Comparison of ENCODE assay signal across 24 cellular contexts in the genomic region with DNA sequence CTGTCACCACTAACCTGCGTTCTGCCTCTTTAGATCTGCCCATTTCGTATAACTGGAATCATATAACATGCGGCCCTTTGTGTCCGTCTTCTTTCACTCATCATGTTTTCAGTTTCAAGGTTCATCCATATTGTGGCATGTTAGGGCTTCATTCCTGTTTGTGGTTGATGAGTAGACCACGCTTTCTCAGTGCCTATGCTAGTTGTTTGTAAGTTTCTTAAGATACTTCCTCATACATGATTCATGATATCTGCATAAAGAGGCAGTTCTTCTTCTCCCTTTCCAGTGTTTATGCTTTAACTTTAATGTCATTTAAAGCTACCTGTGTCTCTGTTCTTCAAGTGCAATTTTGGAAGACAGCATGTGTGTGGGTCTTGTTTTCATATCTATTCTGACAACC.
A peak's percentile ranks its signal among the peaks of the same experiment; 100 is the strongest.
DNase-seq lines count a peak whose midpoint lies in the region; ATAC-seq and TF ChIP-seq lines count a peak whose summit lies in the region.
"Had no signal": no experiment of that assay in that cellular context is flagged by ENCODE, and none has a peak within 500 bp of the region (broad histone marks: within the 10 kb centered on the region; RNA-seq: fewer than 3 reads in every experiment).

No MANE protein-coding gene starts in this region.

- no peaks in the 10 kb centered on the region for H3K27me3 ChIP-seq in mammary epithelial cell (ENCODE audit: insufficient read depth, low read length)
- no peaks in the 10 kb centered on the region for H3K27me3 ChIP-seq in upper lobe of right lung
- H3K27me3 ChIP-seq in stomach = no peaks in the 10 kb centered on the region
- H3K27me3 ChIP-seq: pancreas, transverse colon had no signal

- peaks cover 5% of the 10 kb centered on the region for H3K9me3 ChIP-seq in mammary epithelial cell (replicated peaks; ENCODE audit: insufficient read depth, low read length)
- H3K9me3 ChIP-seq in upper lobe of right lung = no peaks in the 10 kb centered on the region
- peaks cover 0 to 4% (median 0%) of the 10 kb centered on the region in 4 donors for H3K9me3 ChIP-seq in stomach
- H3K9me3 ChIP-seq: pancreas had no signal

- H3K4me3 Mint-ChIP-seq in MCF 10A (ENCODE audit: unreplicated experiment) = no peak overlapping the region
- H3K4me3 Mint-ChIP-seq: activated naive CD4-positive, alpha-beta T cell treated with anti-CD3 and anti-CD28 coated beads, Interleukin-2, amount 10 ng/mL, durations not matched to agents 7 days and 5 days; nephron progenitor cell; WTC11 had no signal

- no peak overlapping the region for H3K27ac Mint-ChIP-seq in MCF 10A (ENCODE audit: low read depth, unreplicated experiment)
- H3K27ac Mint-ChIP-seq: activated naive CD4-positive, alpha-beta T cell treated with anti-CD3 and anti-CD28 coated beads, Interleukin-2, amount 10 ng/mL, durations not matched to agents 7 days and 5 days; nephron progenitor cell; WTC11 had no signal

- ATAC-seq in upper lobe of right lung = peak; percentile 59
- ATAC-seq: heart left ventricle, WTC11 had no signal

- no peak overlapping the region for H2AFZ ChIP-seq in mammary epithelial cell (ENCODE audit: low read depth, low read length)

- no peak for TF ChIP-seq POLR2A in stomach (IDR thresholded peaks at IDR 0.05)

- peaks cover 7% of the 10 kb centered on the region for H3K36me3 Mint-ChIP-seq in MCF 10A (ENCODE audit: insufficient read depth, unreplicated experiment)
- H3K36me3 Mint-ChIP-seq: activated naive CD4-positive, alpha-beta T cell treated with anti-CD3 and anti-CD28 coated beads, Interleukin-2, amount 10 ng/mL, durations not matched to agents 7 days and 5 days had no signal

- BruUV-seq in mammary epithelial cell (replicated peaks; lab: Mats Ljungman, UMichigan) (no TSS peak), MCF 10A (replicated peaks; lab: Mats Ljungman, UMichigan) (no TSS peak)

- no peak for TF ChIP-seq EP300 in stomach (IDR thresholded peaks at IDR 0.05)

- 88% methylated on average over 5 of the region's 5 CpGs for WGBS in mammary epithelial cell (ENCODE audit: low coverage, missing lambda C conversion rate)
- 85 to 89% (median 89%) methylated on average over 5 of the region's 5 CpGs for WGBS in stomach, 5 donors

- H3K4me1 Mint-ChIP-seq in MCF 10A (ENCODE audit: insufficient read depth, unreplicated experiment) = peaks cover 8% of the 10 kb centered on the region
- H3K4me1 Mint-ChIP-seq: activated naive CD4-positive, alpha-beta T cell treated with anti-CD3 and anti-CD28 coated beads, Interleukin-2, amount 10 ng/mL, durations not matched to agents 7 days and 5 days had no signal

- no peak overlapping the region for H3K27ac ChIP-seq in mammary epithelial cell (ENCODE audit: insufficient read depth, low read depth, low read length)
- H3K27ac ChIP-seq in upper lobe of right lung = no peak overlapping the region
- H3K27ac ChIP-seq in stomach = peak overlapping the region in 1 of 5 donors; percentile 22
- H3K27ac ChIP-seq: KMS-11, pancreas, RWPE1, SK-N-MC, transverse colon had no signal

- peak; percentile 32 for DNase-seq in mammary epithelial cell
- no peak for DNase-seq in MCF 10A (ENCODE audit: unreplicated experiment)
- DNase-seq in NOMO-1 treated with dmso at 0.1 percent for 144 hours (lab: John Stamatoyannopoulos, UW; ENCODE audit: unreplicated experiment) = peak; percentile 70
- DNase-seq in epithelial cell of esophagus (ENCODE audit: low read depth) = peak; percentile 61
- DNase-seq in upper lobe of right lung = no peak
- DNase-seq in GM19238 (ENCODE audit: insufficient read length, low spot score) = no peak
- no peak for DNase-seq in NCI-H146 (lab: John Stamatoyannopoulos, UW)
- DNase-seq in stomach = no peak
- DNase-seq: activated CD4-positive, alpha-beta T cell treated with anti-CD3 and anti-CD28 coated beads, Interleukin-2, amount 50 U/mL, for 1 hour; activated naive CD4-positive, alpha-beta T cell treated with anti-CD3 and anti-CD28 coated beads, Interleukin-2, amount 10 ng/mL, durations not matched to agents 7 days and 5 days; amniotic stem cell; effector CD4-positive, alpha-beta T cell; erythroblast; heart left ventricle; NCI-H1694 treated with DMSO at 0.1 percent for 48 hours; NCI-H2171; NCI-H510A treated with DMSO at 0.1 percent for 48 hours; nephron progenitor cell; pancreas; transverse colon had no signal

- CTCF ChIA-PET in mammary epithelial cell (lab: Charles Lee; ENCODE audit: low non-redundant PET) = no interaction called here
- CTCF ChIA-PET in MCF 10A (lab: Yijun Ruan, JAX) = interaction anchor here (0.9 kb wide), 1 partner anchor 12 kb away, joined by 3 read pairs; no protein-coding TSS in a partner anchor

- intact Hi-C loops in mammary epithelial cell (cut with micrococcal nuclease) (no loop called here), MCF 10A (cut with micrococcal nuclease) (no loop called here), upper lobe of right lung (cut with DNase I) (no loop called here), stomach (cut with DNase I; ENCODE audit: low total_unique reads) (no loop called here)

- H4K20me1 ChIP-seq in mammary epithelial cell (ENCODE audit: insufficient read depth, low read length) = no peaks in the 10 kb centered on the region

- H3K27me3 Mint-ChIP-seq in MCF 10A (ENCODE audit: insufficient read depth, unreplicated experiment) = no peaks in the 10 kb centered on the region

- H3K9me3 Mint-ChIP-seq in MCF 10A (ENCODE audit: unreplicated experiment) = peaks cover 24% of the 10 kb centered on the region

- no peak overlapping the region for H3K4me2 ChIP-seq in mammary epithelial cell (ENCODE audit: insufficient read depth, low read depth, low read length)
- H3K4me2 ChIP-seq: KMS-11 had no signal

- H3K4me1 ChIP-seq in mammary epithelial cell (ENCODE audit: insufficient read depth, low read length) = no peaks in the 10 kb centered on the region
- H3K4me1 ChIP-seq in upper lobe of right lung = peaks cover 8% of the 10 kb centered on the region
- peaks cover 0 to 20% (median 10%) of the 10 kb centered on the region in 4 donors for H3K4me1 ChIP-seq in stomach
- H3K4me1 ChIP-seq: pancreas had no signal

- dilution Hi-C loops in mammary epithelial cell (cut with HindIII; ENCODE audit: low sequenced_read_pairs) = no loop called here

- H3K4me3 ChIP-seq in mammary epithelial cell (replicated peaks in 1 of 3; ENCODE audit: insufficient read depth in 1 of 3, low read depth in 2 of 3, low read length in 3 of 3) (no peak overlapping the region), epithelial cell of esophagus (ENCODE audit: low read length) (no peak overlapping the region), upper lobe of right lung (no peak overlapping the region), stomach (no peak overlapping the region)
- H3K4me3 ChIP-seq: pancreas, SK-N-MC, transverse colon had no signal

- no peak for TF ChIP-seq CTCF in mammary epithelial cell (conservative IDR thresholded peaks at IDR 0.05 in 1 of 2, IDR thresholded peaks at IDR 0.05 in 1 of 2; ENCODE audit: extremely low read depth in 1 of 2, insufficient read depth in 1 of 2, low read depth in 1 of 2, low read length in 2 of 2)
- no peak for TF ChIP-seq CTCF in MCF 10A (IDR thresholded peaks at IDR 0.05; ENCODE audit: unreplicated experiment)
- TF ChIP-seq CTCF in epithelial cell of esophagus (IDR thresholded peaks at IDR 0.05; ENCODE audit: insufficient read depth, low read depth, low read length, missing control alignments) = no peak
- no peak for TF ChIP-seq CTCF in upper lobe of right lung (IDR thresholded peaks at IDR 0.05)
- TF ChIP-seq CTCF in stomach (IDR thresholded peaks at IDR 0.05) = no peak

- POLR2A ChIA-PET in MCF 10A (lab: Yijun Ruan, JAX) = no interaction called here

- H3K79me2 ChIP-seq in mammary epithelial cell (ENCODE audit: insufficient read depth, low read length) = no peaks in the 10 kb centered on the region

- in situ Hi-C loops in mammary epithelial cell (cut with MboI; ENCODE audit: low sequenced_read_pairs in 2 of 2) = no loop called here

- H3K9ac ChIP-seq in mammary epithelial cell (ENCODE audit: insufficient read depth, low read length) = no peak overlapping the region
- H3K9ac ChIP-seq: KMS-11 had no signal

- H3K36me3 ChIP-seq in mammary epithelial cell (ENCODE audit: insufficient read depth, low read length) = no peaks in the 10 kb centered on the region
- no peaks in the 10 kb centered on the region for H3K36me3 ChIP-seq in upper lobe of right lung
- no peaks in the 10 kb centered on the region for H3K36me3 ChIP-seq in stomach
- H3K36me3 ChIP-seq: heart left ventricle, pancreas, transverse colon had no signal

Comparison
In these comparisons a context has a peak if more than half of its experiments do, and no peak if none do; other contexts are left out.
1. DNase-seq: peak in mammary epithelial cell (single experiment), NOMO-1 treated with dmso at 0.1 percent for 144 hours (single experiment) and epithelial cell of esophagus (single experiment); none in MCF 10A (single experiment), upper lobe of right lung (single experiment), GM19238 (single experiment), NCI-H146 (single experiment) and stomach (single experiment).